In the genomic region with DNA sequence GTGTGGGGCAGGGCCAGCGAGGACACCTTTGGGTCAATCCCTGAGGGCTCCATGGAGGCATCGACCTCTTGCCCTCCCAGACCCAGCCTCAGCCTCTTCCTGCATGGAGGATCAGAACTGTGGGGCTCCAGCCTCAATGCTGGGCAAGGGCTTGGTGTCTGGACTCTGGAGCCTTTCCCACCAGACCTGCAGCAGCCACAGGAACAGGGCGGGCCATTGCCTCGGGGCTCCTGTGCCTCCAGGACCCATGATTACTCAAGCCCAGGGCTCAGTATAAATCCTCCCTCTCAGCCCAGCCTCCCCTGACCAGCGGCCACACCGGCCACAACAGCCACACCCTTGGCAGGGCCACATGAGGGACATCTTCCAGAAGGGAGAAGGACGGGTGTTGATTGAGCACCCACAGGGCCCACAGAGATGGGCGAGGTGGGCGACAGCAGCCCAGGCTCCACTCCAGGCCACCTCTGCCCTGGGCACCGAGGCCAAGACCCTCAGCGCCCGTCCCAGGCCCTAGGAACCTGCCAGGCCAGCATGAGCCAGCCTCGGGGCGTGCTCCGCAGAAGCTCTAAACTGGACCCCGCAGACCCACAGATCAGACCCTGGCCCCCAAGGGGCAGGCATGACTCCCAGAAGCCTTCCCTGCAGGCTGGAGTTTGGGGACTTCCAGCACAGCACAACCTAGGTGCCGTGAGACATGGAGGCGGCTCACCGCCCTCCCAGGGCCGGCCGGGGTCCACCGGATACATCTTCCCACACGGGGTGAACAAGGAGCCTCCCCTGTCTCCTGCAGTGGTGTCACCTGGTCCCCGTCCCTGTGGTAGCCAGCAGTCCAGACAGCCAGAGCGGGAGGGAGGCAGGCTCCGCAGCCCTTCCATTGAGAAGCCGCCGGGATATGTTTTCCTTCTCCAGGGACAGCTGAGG, we compare ENCODE assay signal across 14 cellular contexts. TPM values are rescaled to one million over a fixed set of nuclear protein-coding genes. Genes with fewer than 3 reads are reported as not detected.
DNase-seq lines count a peak whose midpoint lies in the region; ATAC-seq and TF ChIP-seq lines count a peak whose summit lies in the region.
"Had no signal": no experiment of that assay in that cellular context is flagged by ENCODE, and none has a peak within 500 bp of the region (broad histone marks: within the 10 kb centered on the region; RNA-seq: fewer than 3 reads in every experiment).

No MANE protein-coding gene starts in this region.

- DNase-seq in cardiac muscle cell (ENCODE audit: low read depth in 1 of 2, low spot score in 1 of 2) (no peak), left ventricle myocardium inferior (no peak), Panc1 (ENCODE audit: low read depth, low spot score) (no peak), lower lobe of right lung (no peak), aorta (no peak)
- no peak for DNase-seq in stimulated activated naive CD4-positive, alpha-beta T cell (lab: John Stamatoyannopoulos, UW)
- DNase-seq: activated gamma-delta T cell treated with Interleukin-2 at 50 U/mL for 16 hours; NCI-H774; occipital lobe; SHP77 treated with DMSO at 0.1 percent for 48 hours; stimulated activated CD8-positive, alpha-beta memory T cell treated with anti-CD3 and anti-CD28 coated beads, Interleukin-4, amount 100 ng/mL, for 48 hours had no signal

- WGBS in aorta, 2 donors = 74 to 76% methylated on average over 26 to 28 of the region's 28 CpGs

- intact Hi-C loops in left ventricle myocardium inferior (cut with micrococcal nuclease) (no loop called here), Panc1 (cut with micrococcal nuclease; ENCODE audit: unreplicated experiment) (no loop called here), lower lobe of right lung (cut with DNase I) (no loop called here), aorta (cut with DNase I) (no loop called here)

- H3K27me3 ChIP-seq in cardiac muscle cell (no peaks in the 10 kb centered on the region), left ventricle myocardium inferior (ENCODE audit: low read depth) (no peaks in the 10 kb centered on the region), Panc1 (ENCODE audit: control insufficient read depth, insufficient read depth, low read length) (no peaks in the 10 kb centered on the region), lower lobe of right lung (ENCODE audit: low read depth) (no peaks in the 10 kb centered on the region), aorta (ENCODE audit: control insufficient read depth in 1 of 2, insufficient read depth in 2 of 2, low read length in 1 of 2) (no peaks in the 10 kb centered on the region)
- H3K27me3 ChIP-seq: brain microvascular endothelial cell had no signal

- POLR2A ChIA-PET in Panc1 (lab: Charles Lee) = no interaction called here

- H3K36me3 ChIP-seq in cardiac muscle cell (no peaks in the 10 kb centered on the region), left ventricle myocardium inferior (no peaks in the 10 kb centered on the region), Panc1 (ENCODE audit: control insufficient read depth, insufficient read depth, low read length) (no peaks in the 10 kb centered on the region), lower lobe of right lung (no peaks in the 10 kb centered on the region), aorta (ENCODE audit: control insufficient read depth in 1 of 2, insufficient read depth in 2 of 2, low read length in 1 of 2) (no peaks in the 10 kb centered on the region)
- H3K36me3 ChIP-seq: brain microvascular endothelial cell had no signal

- TF ChIP-seq CTCF in cardiac muscle cell (IDR thresholded peaks at IDR 0.05; ENCODE audit: low read depth, low read length) (no peak), left ventricle myocardium inferior (IDR thresholded peaks at IDR 0.05; ENCODE audit: borderline replicate concordance) (no peak), Panc1 (IDR thresholded peaks at IDR 0.05) (no peak), lower lobe of right lung (IDR thresholded peaks at IDR 0.05) (no peak)

- no peak overlapping the region for H3K4me3 ChIP-seq in cardiac muscle cell
- no peak overlapping the region for H3K4me3 ChIP-seq in left ventricle myocardium inferior
- no peak overlapping the region for H3K4me3 ChIP-seq in Panc1 (ENCODE audit: low read depth in 2 of 2, low read length in 2 of 2)
- no peak overlapping the region for H3K4me3 ChIP-seq in lower lobe of right lung
- H3K4me3 ChIP-seq in aorta (ENCODE audit: low read length in 2 of 2) = no peak overlapping the region

- CTCF ChIA-PET in Panc1 (lab: Charles Lee) = no interaction called here

- H3K27ac ChIP-seq in cardiac muscle cell = peak overlapping the region; percentile 79
- no peak overlapping the region for H3K27ac ChIP-seq in left ventricle myocardium inferior (replicated peaks)
- H3K27ac ChIP-seq in Panc1 (ENCODE audit: low read length) = peak overlapping the region; percentile 98
- H3K27ac ChIP-seq in lower lobe of right lung = peak overlapping the region; percentile 20
- H3K27ac ChIP-seq in aorta (ENCODE audit: low read depth in 1 of 2, low read length in 2 of 2) = no peak overlapping the region

- in situ Hi-C loops in Panc1 (cut with HindIII; ENCODE audit: low pct_unique_long_range_greater_than_20kb, low sequenced_read_pairs) = no loop called here

- BruUV-seq in Panc1 (replicated peaks; lab: Mats Ljungman, UMichigan) = no TSS peak

- H3K4me1 ChIP-seq in cardiac muscle cell (ENCODE audit: low read depth) (peaks cover 56% of the 10 kb centered on the region), left ventricle myocardium inferior (peaks cover 81% of the 10 kb centered on the region), Panc1 (ENCODE audit: control insufficient read depth, insufficient read depth, low read length) (peaks cover 81% of the 10 kb centered on the region), lower lobe of right lung (peaks cover 78% of the 10 kb centered on the region), aorta (ENCODE audit: control insufficient read depth in 1 of 2, insufficient read depth in 2 of 2, low read length in 2 of 2) (no peaks in the 10 kb centered on the region)

- ATAC-seq in Panc1 (peak; percentile 31), lower lobe of right lung (no peak), aorta (ENCODE audit: low FRiP score) (peak; percentile 13), HG02759 (IDR thresholded peaks at IDR 0.05; ENCODE audit: unreplicated experiment) (no peak), GM18520 (IDR thresholded peaks at IDR 0.05; ENCODE audit: unreplicated experiment) (no peak)

- H3K9me3 ChIP-seq in cardiac muscle cell (ENCODE audit: low read depth) (no peaks in the 10 kb centered on the region), left ventricle myocardium inferior (replicated peaks) (no peaks in the 10 kb centered on the region), Panc1 (ENCODE audit: control insufficient read depth, insufficient read depth, low read depth, low read length) (no peaks in the 10 kb centered on the region), lower lobe of right lung (no peaks in the 10 kb centered on the region), aorta (ENCODE audit: control insufficient read depth, low read length) (no peaks in the 10 kb centered on the region)

RNA-seq across cellular contexts. Expression of gene NCOR2, which starts 25.1 kb away (rescaled TPM):
- total RNA-seq in cardiac muscle cell = 57.4 and 113 TPM in 2 replicates
- 98.5 and 153 TPM in 2 replicates for polyA plus RNA-seq in cardiac muscle cell
- 152 TPM for total RNA-seq in left ventricle myocardium inferior
- 461 TPM for total RNA-seq in Panc1 (2021; ENCODE audit: unreplicated experiment)
- 441 TPM for polyA plus RNA-seq in Panc1 (2012; ENCODE audit: insufficient read length)
- total RNA-seq in lower lobe of right lung = 318 TPM
- 100 to 1,000 TPM; 201 to 248 TPM for total RNA-seq in aorta
- polyA plus RNA-seq in aorta = 10 to 100 TPM; 39.1 to 48.2 TPM

Comparison
In these comparisons a context has a peak if more than half of its experiments do, and no peak if none do; other contexts are left out.
1. H3K27ac ChIP-seq: peak in cardiac muscle cell (single experiment), Panc1 (single experiment) and lower lobe of right lung (single experiment); none in left ventricle myocardium inferior (single experiment) and aorta (0 of 2).
2. ATAC-seq: peak in Panc1 (single experiment) and aorta (single experiment); none in lower lobe of right lung (0 of 2), HG02759 (single experiment) and GM18520 (single experiment).